In the genomic region with DNA sequence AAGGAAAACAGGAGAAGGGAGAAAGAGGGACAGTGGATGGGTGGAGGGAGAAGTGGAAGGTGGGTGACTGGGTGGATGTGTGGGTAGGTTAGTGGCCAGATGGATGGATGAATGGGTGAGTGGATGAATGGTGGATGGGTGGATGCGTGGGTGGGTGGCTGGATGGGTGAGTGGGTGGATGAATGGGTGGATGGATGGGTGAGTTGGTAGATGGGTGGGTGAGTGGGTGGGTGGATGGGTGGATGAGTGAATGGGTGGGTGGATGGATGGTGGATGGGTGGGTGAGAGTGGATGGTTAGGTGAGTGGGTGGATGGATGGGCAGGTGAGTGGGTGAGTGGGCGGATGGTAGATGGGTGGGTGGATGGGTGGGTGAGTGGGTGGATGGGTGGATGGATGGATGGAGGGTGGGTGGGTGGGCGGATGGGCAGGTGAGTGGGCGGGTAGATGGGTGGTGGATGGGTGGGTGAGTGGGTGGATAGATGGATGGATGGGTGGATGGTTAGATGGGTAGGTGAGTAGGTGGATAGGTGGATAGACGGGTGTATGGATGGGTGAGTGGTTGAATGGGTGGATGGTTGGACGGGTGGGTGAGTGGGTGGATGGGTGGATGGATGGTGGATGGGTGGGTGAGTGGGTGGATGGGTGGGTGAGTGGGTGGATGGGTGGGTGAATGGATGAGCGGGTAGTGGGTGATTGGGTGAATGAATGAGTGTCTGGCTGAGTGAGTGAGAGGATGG, we compare ENCODE assay signal across 15 cellular contexts. TPM values are rescaled to one million over a fixed set of nuclear protein-coding genes. Genes with fewer than 3 reads are reported as not detected.
DNase-seq lines count a peak whose midpoint lies in the region; ATAC-seq and TF ChIP-seq lines count a peak whose summit lies in the region.
"Had no signal": no experiment of that assay in that cellular context is flagged by ENCODE, and none has a peak within 500 bp of the region (broad histone marks: within the 10 kb centered on the region; RNA-seq: fewer than 3 reads in every experiment).

No MANE protein-coding gene starts in this region.

- no peak for DNase-seq in activated CD8-positive, alpha-beta memory T cell treated with anti-CD3 and anti-CD28 coated beads, Interleukin-2, amount 10 ng/mL, durations not matched to agents 7 days and 5 days
- no peak for DNase-seq in activated CD8-positive, alpha-beta memory T cell treated with anti-CD3 and anti-CD28 coated beads, Interleukin-2, amount 50 U/mL, for 48 hours
- DNase-seq in WTC11 (ENCODE audit: low spot score) (no peak), pons (ENCODE audit: low spot score) (no peak)
- DNase-seq in stimulated activated CD4-positive, alpha-beta T cell treated with anti-CD3 and anti-CD28 coated beads, Interleukin-1b, Interleukin-23, amount 100 ng/mL, for 48 hours: no peak
- DNase-seq in activated CD4-positive, alpha-beta T cell treated with anti-CD3 and anti-CD28 coated beads, Interleukin-2, amount 10 ng/mL, durations not matched to agents 7 days and 5 days: no peak
- DNase-seq: left ventricle myocardium inferior, NCI-H1092, SW 1271 had no signal

- no peak for ATAC-seq in activated CD8-positive, alpha-beta memory T cell treated with anti-CD3 and anti-CD28 coated beads, Interleukin-2, amount 10 ng/mL, durations not matched to agents 7 days and 5 days
- no peak for ATAC-seq in WTC11
- ATAC-seq in stimulated activated memory B cell treated with anti-CD40 and anti-IgM and Interleukin-4, amounts not matched to agents 10 μg/mL and 1 μg/mL and 100 μg/mL, for 72 hours: peak; percentile 35

- peaks cover 5% of the 10 kb centered on the region; the same call in 1 of the 2 replicates for H3K4me1 ChIP-seq in iPS-20b (ENCODE audit: insufficient read depth, low read length)

- H3K9me3 ChIP-seq in iPS-20b (ENCODE audit: insufficient read depth, low read depth, low read length): no peaks in the 10 kb centered on the region
- H3K9me3 ChIP-seq: neutrophil had no signal

- peaks cover 34% of the 10 kb centered on the region for H3K27me3 Mint-ChIP-seq in activated CD8-positive, alpha-beta memory T cell treated with anti-CD3 and anti-CD28 coated beads, Interleukin-2, amount 10 ng/mL, durations not matched to agents 7 days and 5 days
- H3K27me3 Mint-ChIP-seq in WTC11 (ENCODE audit: low read depth): no peaks in the 10 kb centered on the region; the same call in 1 of the 2 replicates
- H3K27me3 Mint-ChIP-seq in stimulated activated memory B cell treated with anti-CD40 and anti-IgM and Interleukin-4, amounts not matched to agents 10 μg/mL and 1 μg/mL and 100 μg/mL, for 72 hours: no peaks in the 10 kb centered on the region
- peaks cover 33% of the 10 kb centered on the region for H3K27me3 Mint-ChIP-seq in activated CD4-positive, alpha-beta T cell treated with anti-CD3 and anti-CD28 coated beads, Interleukin-2, amount 10 ng/mL, durations not matched to agents 7 days and 5 days

- CTCF ChIA-PET in activated CD8-positive, alpha-beta memory T cell treated with anti-CD3 and anti-CD28 coated beads, Interleukin-2, amount 10 ng/mL, durations not matched to agents 7 days and 5 days (lab: Charles Lee): interaction anchor here (2.8 kb wide), 1 partner anchor 14 kb away, joined by 20 read pairs; no protein-coding TSS in a partner anchor
- CTCF ChIA-PET in WTC11 (lab: Charles Lee): interaction anchor here (0.7 to 1.0 kb wide), 13 partner anchors 14 to 375 kb away, joined by 3 to 20 read pairs (median 3); a partner anchor contains a TSS
- CTCF ChIA-PET in activated CD4-positive, alpha-beta T cell treated with anti-CD3 and anti-CD28 coated beads, Interleukin-2, amount 10 ng/mL, durations not matched to agents 7 days and 5 days (lab: Charles Lee): no interaction called here

- no peak for TF ChIP-seq CTCF in WTC11 (IDR thresholded peaks at IDR 0.05)

- H3K9me3 Mint-ChIP-seq in activated CD8-positive, alpha-beta memory T cell treated with anti-CD3 and anti-CD28 coated beads, Interleukin-2, amount 10 ng/mL, durations not matched to agents 7 days and 5 days (ENCODE audit: low read depth): no peaks in the 10 kb centered on the region
- peaks cover 17% of the 10 kb centered on the region for H3K9me3 Mint-ChIP-seq in WTC11
- H3K9me3 Mint-ChIP-seq in stimulated activated memory B cell treated with anti-CD40 and anti-IgM and Interleukin-4, amounts not matched to agents 10 μg/mL and 1 μg/mL and 100 μg/mL, for 72 hours: peaks cover 3% of the 10 kb centered on the region
- no peaks in the 10 kb centered on the region for H3K9me3 Mint-ChIP-seq in activated CD4-positive, alpha-beta T cell treated with anti-CD3 and anti-CD28 coated beads, Interleukin-2, amount 10 ng/mL, durations not matched to agents 7 days and 5 days

- peaks cover 24% of the 10 kb centered on the region for H3K27me3 ChIP-seq in iPS-20b (ENCODE audit: insufficient read depth, low read length)

- H3K4me3 Mint-ChIP-seq in activated CD8-positive, alpha-beta memory T cell treated with anti-CD3 and anti-CD28 coated beads, Interleukin-2, amount 10 ng/mL, durations not matched to agents 7 days and 5 days: peak overlapping the region; percentile 25
- H3K4me3 Mint-ChIP-seq in WTC11: peak overlapping the region; percentile 89
- peak overlapping the region; percentile 43 for H3K4me3 Mint-ChIP-seq in stimulated activated memory B cell treated with anti-CD40 and anti-IgM and Interleukin-4, amounts not matched to agents 10 μg/mL and 1 μg/mL and 100 μg/mL, for 72 hours
- H3K4me3 Mint-ChIP-seq in activated CD4-positive, alpha-beta T cell treated with anti-CD3 and anti-CD28 coated beads, Interleukin-2, amount 10 ng/mL, durations not matched to agents 7 days and 5 days: no peak overlapping the region

- H3K4me1 Mint-ChIP-seq in activated CD8-positive, alpha-beta memory T cell treated with anti-CD3 and anti-CD28 coated beads, Interleukin-2, amount 10 ng/mL, durations not matched to agents 7 days and 5 days: peaks cover 17% of the 10 kb centered on the region
- H3K4me1 Mint-ChIP-seq in WTC11: peaks cover 28% of the 10 kb centered on the region
- H3K4me1 Mint-ChIP-seq in stimulated activated memory B cell treated with anti-CD40 and anti-IgM and Interleukin-4, amounts not matched to agents 10 μg/mL and 1 μg/mL and 100 μg/mL, for 72 hours: peaks cover 7% of the 10 kb centered on the region
- peaks cover 10% of the 10 kb centered on the region for H3K4me1 Mint-ChIP-seq in activated CD4-positive, alpha-beta T cell treated with anti-CD3 and anti-CD28 coated beads, Interleukin-2, amount 10 ng/mL, durations not matched to agents 7 days and 5 days

- POLR2A ChIA-PET in WTC11 (lab: Charles Lee): interaction anchor here (0.5 to 0.7 kb wide), 2 partner anchors 99 to 1589 kb away, joined by 4 read pairs; a partner anchor contains a TSS
- POLR2A ChIA-PET in activated CD4-positive, alpha-beta T cell treated with anti-CD3 and anti-CD28 coated beads, Interleukin-2, amount 10 ng/mL, durations not matched to agents 7 days and 5 days (lab: Charles Lee): no interaction called here

- H3K36me3 ChIP-seq in iPS-20b (ENCODE audit: insufficient read depth, low read depth, low read length): peaks cover 15% of the 10 kb centered on the region; the same call in 1 of the 2 replicates
- H3K36me3 ChIP-seq: cardiac muscle cell, left ventricle myocardium inferior, neutrophil had no signal

- no peaks in the 10 kb centered on the region for H3K36me3 Mint-ChIP-seq in activated CD8-positive, alpha-beta memory T cell treated with anti-CD3 and anti-CD28 coated beads, Interleukin-2, amount 10 ng/mL, durations not matched to agents 7 days and 5 days
- peaks cover 21% of the 10 kb centered on the region for H3K36me3 Mint-ChIP-seq in WTC11
- no peaks in the 10 kb centered on the region for H3K36me3 Mint-ChIP-seq in stimulated activated memory B cell treated with anti-CD40 and anti-IgM and Interleukin-4, amounts not matched to agents 10 μg/mL and 1 μg/mL and 100 μg/mL, for 72 hours
- no peaks in the 10 kb centered on the region for H3K36me3 Mint-ChIP-seq in activated CD4-positive, alpha-beta T cell treated with anti-CD3 and anti-CD28 coated beads, Interleukin-2, amount 10 ng/mL, durations not matched to agents 7 days and 5 days (ENCODE audit: low read depth)

- peak overlapping the region; percentile 87; the same call in 1 of the 2 replicates for H3K4me3 ChIP-seq in iPS-20b (ENCODE audit: low read length)

- no peak overlapping the region for H3K27ac ChIP-seq in iPS-20b (ENCODE audit: low read length)
- H3K27ac ChIP-seq: cardiac muscle cell, left ventricle myocardium inferior, neutrophil had no signal

- H3K9ac ChIP-seq in iPS-20b (ENCODE audit: low read depth, low read length): no peak overlapping the region; the same call in 1 of the 2 replicates

- H3K27ac Mint-ChIP-seq in activated CD8-positive, alpha-beta memory T cell treated with anti-CD3 and anti-CD28 coated beads, Interleukin-2, amount 10 ng/mL, durations not matched to agents 7 days and 5 days: no peak overlapping the region
- no peak overlapping the region for H3K27ac Mint-ChIP-seq in WTC11
- no peak overlapping the region for H3K27ac Mint-ChIP-seq in stimulated activated memory B cell treated with anti-CD40 and anti-IgM and Interleukin-4, amounts not matched to agents 10 μg/mL and 1 μg/mL and 100 μg/mL, for 72 hours
- no peak overlapping the region for H3K27ac Mint-ChIP-seq in activated CD4-positive, alpha-beta T cell treated with anti-CD3 and anti-CD28 coated beads, Interleukin-2, amount 10 ng/mL, durations not matched to agents 7 days and 5 days

TF ChIP-seq in WTC11, 78 proteins besides CTCF, POLR2A, EP300 and RAD21 (continues in another document):
- TF ChIP-seq NR3C1 (CRISPR knock-in tag; conservative IDR thresholded peaks at IDR 0.05; ENCODE audit: low read depth) (no peak), RELA (CRISPR knock-in tag; IDR thresholded peaks at IDR 0.05; ENCODE audit: borderline replicate concordance) (no peak), EMX1 (CRISPR knock-in tag; IDR thresholded peaks at IDR 0.05) (no peak), TEAD4 (CRISPR knock-in tag; IDR thresholded peaks at IDR 0.05) (no peak)
- TF ChIP-seq, protein P1, sequence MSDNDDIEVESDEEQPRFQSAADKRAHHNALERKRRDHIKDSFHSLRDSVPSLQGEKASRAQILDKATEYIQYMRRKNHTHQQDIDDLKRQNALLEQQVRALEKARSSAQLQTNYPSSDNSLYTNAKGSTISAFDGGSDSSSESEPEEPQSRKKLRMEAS (CRISPR knock-in tag; IDR thresholded peaks at IDR 0.05): no peak

RNA-seq across cellular contexts. Expression of a gene that starts 0.7 kb away (rescaled TPM):
- not detected for total RNA-seq in activated CD8-positive, alpha-beta memory T cell treated with anti-CD3 and anti-CD28 coated beads, Interleukin-2, amount 10 ng/mL, durations not matched to agents 7 days and 5 days
- total RNA-seq in WTC11 (2021): 29.2 to 31.0 TPM (median 30.0 TPM) in 3 replicates
- total RNA-seq in activated CD4-positive, alpha-beta T cell treated with anti-CD3 and anti-CD28 coated beads, Interleukin-2, amount 10 ng/mL, durations not matched to agents 7 days and 5 days: not detected
- total RNA-seq: cardiac muscle cell, endothelial cell of umbilical vein, left ventricle myocardium inferior had no signal

RNA-seq across cellular contexts. Expression of a gene that starts 48.4 kb away (rescaled TPM):
- not detected for total RNA-seq in activated CD8-positive, alpha-beta memory T cell treated with anti-CD3 and anti-CD28 coated beads, Interleukin-2, amount 10 ng/mL, durations not matched to agents 7 days and 5 days
- 0.66 to 0.89 TPM (median 0.68 TPM) in 3 replicates for total RNA-seq in WTC11 (2021)
- not detected for total RNA-seq in activated CD4-positive, alpha-beta T cell treated with anti-CD3 and anti-CD28 coated beads, Interleukin-2, amount 10 ng/mL, durations not matched to agents 7 days and 5 days
- total RNA-seq: cardiac muscle cell, endothelial cell of umbilical vein, left ventricle myocardium inferior, temporal lobe had no signal

Comparison
In these comparisons a context has a peak if more than half of its experiments do, and no peak if none do; other contexts are left out.
1. RNA of a gene that starts 0.7 kb away (total RNA-seq): 29.2 to 31.0 TPM in WTC11; not detected in activated CD8-positive, alpha-beta memory T cell treated with anti-CD3 and anti-CD28 coated beads, Interleukin-2, amount 10 ng/mL, durations not matched to agents 7 days and 5 days and not detected in activated CD4-positive, alpha-beta T cell treated with anti-CD3 and anti-CD28 coated beads, Interleukin-2, amount 10 ng/mL, durations not matched to agents 7 days and 5 days; every median in the first group is over 10 times any median in the second.